Comparison of ENCODE assay signal across 26 cellular contexts in genomic region chr13:23992722-23993438, GRCh38.
DNase-seq lines count a peak whose midpoint lies in the region; ATAC-seq, FAIRE-seq and TF ChIP-seq lines count a peak whose summit lies in the region.
"Had no signal": no experiment of that assay in that cellular context is flagged by ENCODE, and none has a peak within 500 bp of the region (broad histone marks: within the 10 kb centered on the region; RNA-seq: fewer than 3 reads in every experiment).

No MANE protein-coding gene starts in this region.

- POLR2A ChIA-PET in HEK293 (lab: Yijun Ruan, JAX) = no interaction called here
- POLR2A ChIA-PET in WTC11 (lab: Charles Lee) = no interaction called here

- no peak for ATAC-seq in WTC11
- ATAC-seq: activated T-helper 17 cell treated with anti-CD3 and anti-CD28 coated beads, Interleukin-2, amount 50 U/mL, for 72 hours; naive thymus-derived CD8-positive, alpha-beta T cell; PC-3; stimulated activated effector memory CD8-positive, alpha-beta T cell treated with anti-CD3 and anti-CD28 coated beads, Interleukin-12 subunit alpha, Interleukin-12 subunit beta, amount 100 ng/mL, for 72 hours had no signal

- H3K36me3 Mint-ChIP-seq in WTC11 = peaks cover 15% of the 10 kb centered on the region
- H3K36me3 Mint-ChIP-seq: activated naive CD8-positive, alpha-beta T cell; naive thymus-derived CD8-positive, alpha-beta T cell; stimulated activated effector memory CD8-positive, alpha-beta T cell treated with anti-CD3 and anti-CD28 coated beads, Interleukin-12 subunit alpha, Interleukin-12 subunit beta, amount 100 ng/mL, for 72 hours had no signal

- H3K27ac ChIP-seq in HEK293 (ENCODE audit: extremely low read depth, low read depth, low read length) (no peak overlapping the region), WERI-Rb-1 (no peak overlapping the region)
- H3K27ac ChIP-seq: colonic mucosa, pancreas, SJCRH30 had no signal

- DNase-seq in C1 segment of cervical spinal cord (lab: John Stamatoyannopoulos, UW) = peak in 10 of 14 donors; percentile 65 to 89 (median 82)
- DNase-seq in head of caudate nucleus = peak; percentile 59 to 96 (median 85)
- peak in 54 of 56 donors; percentile 21 to 94 (median 78) for DNase-seq in nucleus accumbens (lab: John Stamatoyannopoulos, UW)
- DNase-seq in WERI-Rb-1 = no peak
- DNase-seq in D721Med (ENCODE audit: insufficient read length, low spot score) = no peak
- no peak for DNase-seq in WTC11 (ENCODE audit: low spot score)
- DNase-seq: activated CD4-positive, alpha-beta T cell treated with anti-CD3 and anti-CD28 coated beads, Interleukin-2, amount 10 ng/mL, durations not matched to agents 24 days and 14 days; CD8-positive, alpha-beta memory T cell; colonic mucosa; GOT3; heart left ventricle; immature natural killer cell; MM.1S; naive thymus-derived CD8-positive, alpha-beta T cell; NCI-H187; NCI-H2227 treated with DMSO at 0.1 percent for 48 hours; NCI-H82; pancreas; PC-3 had no signal

- H3K27me3 ChIP-seq in WERI-Rb-1 (ENCODE audit: insufficient read depth, low read depth, severe bottlenecking) = no peaks in the 10 kb centered on the region
- H3K27me3 ChIP-seq: colonic mucosa, heart left ventricle, pancreas, SJCRH30 had no signal

- no peaks in the 10 kb centered on the region for H3K36me3 ChIP-seq in HEK293 (ENCODE audit: control insufficient read depth in 2 of 2, insufficient read depth in 1 of 2, low read length in 2 of 2)
- no peaks in the 10 kb centered on the region for H3K36me3 ChIP-seq in WERI-Rb-1
- H3K36me3 ChIP-seq: colonic mucosa, heart left ventricle, pancreas, SJCRH30 had no signal

- TF ChIP-seq CTCF in HEK293 (tag by site-specific recombination; IDR thresholded peaks at IDR 0.05) (no peak), WERI-Rb-1 (IDR thresholded peaks at IDR 0.05; ENCODE audit: low read depth, low read length) (no peak), D721Med (IDR thresholded peaks at IDR 0.05; ENCODE audit: insufficient read depth, missing control alignments) (no peak), WTC11 (IDR thresholded peaks at IDR 0.05) (no peak)

- H3K9me3 Mint-ChIP-seq in WTC11 = peaks cover 21% of the 10 kb centered on the region
- H3K9me3 Mint-ChIP-seq: activated CD4-positive, alpha-beta T cell treated with anti-CD3 and anti-CD28 coated beads, Interleukin-2, amount 10 ng/mL, durations not matched to agents 24 days and 14 days; activated T-helper 17 cell treated with anti-CD3 and anti-CD28 coated beads, Interleukin-2, amount 50 U/mL, for 72 hours; CD8-positive, alpha-beta memory T cell; immature natural killer cell; naive thymus-derived CD8-positive, alpha-beta T cell had no signal

- no peak overlapping the region for H3K4me3 Mint-ChIP-seq in WTC11
- H3K4me3 Mint-ChIP-seq: activated CD4-positive, alpha-beta T cell treated with anti-CD3 and anti-CD28 coated beads, Interleukin-2, amount 10 ng/mL, durations not matched to agents 24 days and 14 days; activated naive CD8-positive, alpha-beta T cell; activated T-helper 17 cell treated with anti-CD3 and anti-CD28 coated beads, Interleukin-2, amount 50 U/mL, for 72 hours; brain; CD8-positive, alpha-beta memory T cell; immature natural killer cell; naive thymus-derived CD8-positive, alpha-beta T cell; stimulated activated effector memory CD8-positive, alpha-beta T cell treated with anti-CD3 and anti-CD28 coated beads, Interleukin-12 subunit alpha, Interleukin-12 subunit beta, amount 100 ng/mL, for 72 hours had no signal

- H3K27ac Mint-ChIP-seq in WTC11 = no peak overlapping the region
- H3K27ac Mint-ChIP-seq: activated CD4-positive, alpha-beta T cell treated with anti-CD3 and anti-CD28 coated beads, Interleukin-2, amount 10 ng/mL, durations not matched to agents 24 days and 14 days; activated naive CD8-positive, alpha-beta T cell; activated T-helper 17 cell treated with anti-CD3 and anti-CD28 coated beads, Interleukin-2, amount 50 U/mL, for 72 hours; CD8-positive, alpha-beta memory T cell; immature natural killer cell; naive thymus-derived CD8-positive, alpha-beta T cell; stimulated activated effector memory CD8-positive, alpha-beta T cell treated with anti-CD3 and anti-CD28 coated beads, Interleukin-12 subunit alpha, Interleukin-12 subunit beta, amount 100 ng/mL, for 72 hours had no signal

- H3K27me3 Mint-ChIP-seq in WTC11 (ENCODE audit: low read depth) = no peaks in the 10 kb centered on the region

- H3K4me3 ChIP-seq in HEK293 (ENCODE audit: low read depth, low read length) = no peak overlapping the region
- H3K4me3 ChIP-seq in WERI-Rb-1 (ENCODE audit: low read depth, low read length) = no peak overlapping the region
- H3K4me3 ChIP-seq: colonic mucosa, heart left ventricle, lung, pancreas, SJCRH30 had no signal

- CTCF ChIA-PET in HEK293 (lab: Yijun Ruan, JAX) = no interaction called here
- CTCF ChIA-PET in WTC11 (lab: Charles Lee) = interaction anchor here (0.7 kb wide), 1 partner anchor 32 kb away, joined by 3 read pairs; no protein-coding TSS in a partner anchor

- FAIRE-seq in D721Med (lab: Jason Lieb, UNC) = no peak
- FAIRE-seq: pancreas had no signal

- H3K4me1 Mint-ChIP-seq in WTC11 = peaks cover 11% of the 10 kb centered on the region
- H3K4me1 Mint-ChIP-seq: activated T-helper 17 cell treated with anti-CD3 and anti-CD28 coated beads, Interleukin-2, amount 50 U/mL, for 72 hours; stimulated activated effector memory CD8-positive, alpha-beta T cell treated with anti-CD3 and anti-CD28 coated beads, Interleukin-12 subunit alpha, Interleukin-12 subunit beta, amount 100 ng/mL, for 72 hours had no signal

- H3K9me3 ChIP-seq in HEK293 (ENCODE audit: control insufficient read depth, insufficient read depth, low read depth, low read length) = no peaks in the 10 kb centered on the region
- peaks cover 13% of the 10 kb centered on the region for H3K9me3 ChIP-seq in WERI-Rb-1 (ENCODE audit: severe bottlenecking)
- H3K9me3 ChIP-seq: colonic mucosa, pancreas, SJCRH30 had no signal

- H3K4me1 ChIP-seq in HEK293 (ENCODE audit: control insufficient read depth, insufficient read depth, low read length) = no peaks in the 10 kb centered on the region
- H3K4me1 ChIP-seq: colonic mucosa, pancreas had no signal

- intact Hi-C loops in head of caudate nucleus (cut with DNase I) = no loop called here

TF ChIP-seq in HEK293, 187 proteins besides CTCF, POLR2A, EP300 and RAD21:
- TF ChIP-seq, protein P1, sequence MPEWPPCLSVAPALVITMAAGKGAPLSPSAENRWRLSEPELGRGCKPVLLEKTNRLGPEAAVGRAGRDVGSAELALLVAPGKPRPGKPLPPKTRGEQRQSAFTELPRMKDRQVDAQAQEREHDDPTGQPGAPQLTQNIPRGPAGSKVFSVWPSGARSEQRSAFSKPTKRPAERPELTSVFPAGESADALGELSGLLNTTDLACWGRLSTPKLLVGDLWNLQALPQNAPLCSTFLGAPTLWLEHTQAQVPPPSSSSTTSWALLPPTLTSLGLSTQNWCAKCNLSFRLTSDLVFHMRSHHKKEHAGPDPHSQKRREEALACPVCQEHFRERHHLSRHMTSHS (tag by site-specific recombination; IDR thresholded peaks at IDR 0.05) = no peak
- no peak for TF ChIP-seq ZNF658 (tag by site-specific recombination; IDR thresholded peaks at IDR 0.05)
- TF ChIP-seq EGR2 (tag by site-specific recombination; IDR thresholded peaks at IDR 0.05; ENCODE audit: low read depth) = no peak
- TF ChIP-seq SP7 (tag by site-specific recombination; IDR thresholded peaks at IDR 0.05) = peak; percentile 17; the same call in 1 of the 2 replicates
- TF ChIP-seq, protein P2, sequence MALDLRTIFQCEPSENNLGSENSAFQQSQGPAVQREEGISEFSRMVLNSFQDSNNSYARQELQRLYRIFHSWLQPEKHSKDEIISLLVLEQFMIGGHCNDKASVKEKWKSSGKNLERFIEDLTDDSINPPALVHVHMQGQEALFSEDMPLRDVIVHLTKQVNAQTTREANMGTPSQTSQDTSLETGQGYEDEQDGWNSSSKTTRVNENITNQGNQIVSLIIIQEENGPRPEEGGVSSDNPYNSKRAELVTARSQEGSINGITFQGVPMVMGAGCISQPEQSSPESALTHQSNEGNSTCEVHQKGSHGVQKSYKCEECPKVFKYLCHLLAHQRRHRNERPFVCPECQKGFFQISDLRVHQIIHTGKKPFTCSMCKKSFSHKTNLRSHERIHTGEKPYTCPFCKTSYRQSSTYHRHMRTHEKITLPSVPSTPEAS (tag by site-specific recombination; IDR thresholded peaks at IDR 0.05) = no peak

TF ChIP-seq in WTC11, 78 proteins besides CTCF, POLR2A, EP300 and RAD21 (continues in another document):
- TF ChIP-seq ZNF425 (CRISPR knock-in tag; conservative IDR thresholded peaks at IDR 0.05) (no peak), ELF4 (CRISPR knock-in tag; IDR thresholded peaks at IDR 0.05; ENCODE audit: low read depth) (no peak)
- TF ChIP-seq, protein P3, sequence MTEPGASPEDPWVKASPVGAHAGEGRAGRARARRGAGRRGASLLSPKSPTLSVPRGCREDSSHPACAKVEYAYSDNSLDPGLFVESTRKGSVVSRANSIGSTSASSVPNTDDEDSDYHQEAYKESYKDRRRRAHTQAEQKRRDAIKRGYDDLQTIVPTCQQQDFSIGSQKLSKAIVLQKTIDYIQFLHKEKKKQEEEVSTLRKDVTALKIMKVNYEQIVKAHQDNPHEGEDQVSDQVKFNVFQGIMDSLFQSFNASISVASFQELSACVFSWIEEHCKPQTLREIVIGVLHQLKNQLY (CRISPR knock-in tag; IDR thresholded peaks at IDR 0.05) = no peak

Comparison
In these comparisons a context has a peak if more than half of its experiments do, and no peak if none do; other contexts are left out.
1. DNase-seq: peak in C1 segment of cervical spinal cord (10 of 14), head of caudate nucleus (42 of 42) and nucleus accumbens (54 of 56); none in WERI-Rb-1 (single experiment), D721Med (single experiment) and WTC11 (single experiment).